In the genomic region with DNA sequence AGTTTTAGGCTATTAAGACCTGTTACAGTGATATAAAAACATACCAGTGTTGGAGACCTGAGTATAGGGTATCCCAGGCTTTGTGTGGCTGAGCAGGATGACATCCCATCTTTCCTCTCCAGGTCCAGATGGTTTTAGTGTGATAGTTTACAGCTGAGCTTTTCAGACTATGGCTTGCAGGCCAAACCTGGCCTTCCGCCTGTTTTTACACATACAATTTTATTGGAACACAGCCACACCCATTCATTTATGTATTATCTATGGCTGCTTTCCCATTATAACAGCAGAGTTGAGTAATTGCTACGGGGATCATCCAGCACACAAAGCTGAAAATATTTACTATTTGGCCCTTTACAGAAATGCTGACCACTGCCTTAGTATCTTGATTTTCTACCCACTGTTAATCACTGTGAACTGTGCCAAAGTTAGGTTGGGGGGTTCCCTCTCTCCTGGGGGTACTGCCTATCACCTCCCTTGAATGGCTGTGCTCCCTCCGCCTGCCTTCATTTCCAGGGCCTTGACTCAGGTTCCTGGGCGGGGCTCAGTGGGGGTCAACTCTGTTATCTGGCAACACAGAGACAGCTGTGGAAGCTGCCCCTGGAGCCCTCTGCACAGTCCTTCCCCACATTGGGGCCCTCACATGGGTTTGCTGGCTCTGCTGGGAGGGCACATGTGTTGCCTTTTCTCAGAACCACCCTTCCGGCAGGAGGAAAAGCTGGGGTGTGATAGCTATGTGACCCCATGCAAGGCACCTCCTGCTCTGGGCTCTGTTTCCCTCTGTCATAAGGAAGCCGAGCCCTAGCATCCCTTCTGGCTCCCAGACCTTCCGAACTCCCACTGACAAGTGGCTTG, we compare ENCODE assay signal across 1 cellular context.
TF ChIP-seq lines count a peak whose summit lies in the region.

No MANE protein-coding gene starts in this region.

TF ChIP-seq in K562, 482 proteins besides CTCF, POLR2A, EP300 and RAD21 (continued from another document and continues in another):
- TF ChIP-seq BCLAF1 (IDR thresholded peaks at IDR 0.05; ENCODE audit: borderline replicate concordance in 1 of 2, control insufficient read depth in 1 of 2, low read depth in 2 of 2, low read length in 1 of 2) (0 out of 4 replicates have a peak, but pooled peaks of 1 of the 2 experiments have one; percentile 14), ELF2 (CRISPR knock-in tag; IDR thresholded peaks at IDR 0.05) (no peak), SIN3A (IDR thresholded peaks at IDR 0.05; ENCODE audit: borderline replicate concordance in 2 of 2, control insufficient read depth in 1 of 2, low read depth in 2 of 2, low read length in 2 of 2) (peak; percentile 87 to 90; a peak in 3 of 4 replicates), ELF1 (tag; IDR thresholded peaks at IDR 0.05) (no peak), MLLT1 (IDR thresholded peaks at IDR 0.05) (no peak), CAMTA2 (CRISPR knock-in tag; conservative IDR thresholded peaks at IDR 0.05) (no peak), HNRNPH1 (optimal IDR thresholded peaks at IDR 0.05; ENCODE audit: low read depth, low read length) (no peak), IRF2 (CRISPR knock-in tag; IDR thresholded peaks at IDR 0.05) (no peak), HDAC6 (IDR thresholded peaks at IDR 0.05; ENCODE audit: low read depth, low read length) (no peak), PTBP1 (IDR thresholded peaks at IDR 0.05; ENCODE audit: low read depth, low read length) (peak; percentile 64; the same call in 1 of the 2 replicates), KLF6 (CRISPR knock-in tag; IDR thresholded peaks at IDR 0.05; ENCODE audit: borderline replicate concordance) (no peak), JUNB (CRISPR knock-in tag; conservative IDR thresholded peaks at IDR 0.05) (no peak), ZBTB33 (CRISPR knock-in tag; IDR thresholded peaks at IDR 0.05) (peak; percentile 16; the same call in 1 of the 2 replicates), POLR2H (tag; IDR thresholded peaks at IDR 0.05; ENCODE audit: low read depth) (no peak), CREBBP (IDR thresholded peaks at IDR 0.05; ENCODE audit: low read depth, low read length) (no peak), MEF2A (IDR thresholded peaks at IDR 0.05; ENCODE audit: control insufficient read depth, low read depth, low read length) (no peak), POLR2AphosphoS2 (IDR thresholded peaks at IDR 0.05; ENCODE audit: low read length) (no peak), HNRNPLL (IDR thresholded peaks at IDR 0.05; ENCODE audit: low read depth, low read length, poor library complexity, severe bottlenecking) (no peak), CEBPG (CRISPR knock-in tag; IDR thresholded peaks at IDR 0.05) (no peak; the same call in 1 of the 2 replicates), CEBPG (tag; conservative IDR thresholded peaks at IDR 0.05 in 1 of 2, IDR thresholded peaks at IDR 0.05 in 1 of 2) (no peak), ZNF41 (CRISPR knock-in tag; conservative IDR thresholded peaks at IDR 0.05) (no peak), PCBP2 (IDR thresholded peaks at IDR 0.05; ENCODE audit: low read depth, low read length, poor library complexity, severe bottlenecking) (no peak), SLC30A9 (CRISPR knock-in tag; IDR thresholded peaks at IDR 0.05) (no peak), CC2D1A (IDR thresholded peaks at IDR 0.05) (peak; percentile 87; the same call in 1 of the 2 replicates), TARDBP (IDR thresholded peaks at IDR 0.05) (no peak), SP2 (IDR thresholded peaks at IDR 0.05; ENCODE audit: extremely low read depth, low read depth, low read length, poor library complexity, severe bottlenecking) (no peak), ZNF639 (CRISPR knock-in tag; conservative IDR thresholded peaks at IDR 0.05 in 1 of 2, IDR thresholded peaks at IDR 0.05 in 1 of 2) (no peak; a peak in 1 of 4 replicates)
- TF ChIP-seq, protein P1, sequence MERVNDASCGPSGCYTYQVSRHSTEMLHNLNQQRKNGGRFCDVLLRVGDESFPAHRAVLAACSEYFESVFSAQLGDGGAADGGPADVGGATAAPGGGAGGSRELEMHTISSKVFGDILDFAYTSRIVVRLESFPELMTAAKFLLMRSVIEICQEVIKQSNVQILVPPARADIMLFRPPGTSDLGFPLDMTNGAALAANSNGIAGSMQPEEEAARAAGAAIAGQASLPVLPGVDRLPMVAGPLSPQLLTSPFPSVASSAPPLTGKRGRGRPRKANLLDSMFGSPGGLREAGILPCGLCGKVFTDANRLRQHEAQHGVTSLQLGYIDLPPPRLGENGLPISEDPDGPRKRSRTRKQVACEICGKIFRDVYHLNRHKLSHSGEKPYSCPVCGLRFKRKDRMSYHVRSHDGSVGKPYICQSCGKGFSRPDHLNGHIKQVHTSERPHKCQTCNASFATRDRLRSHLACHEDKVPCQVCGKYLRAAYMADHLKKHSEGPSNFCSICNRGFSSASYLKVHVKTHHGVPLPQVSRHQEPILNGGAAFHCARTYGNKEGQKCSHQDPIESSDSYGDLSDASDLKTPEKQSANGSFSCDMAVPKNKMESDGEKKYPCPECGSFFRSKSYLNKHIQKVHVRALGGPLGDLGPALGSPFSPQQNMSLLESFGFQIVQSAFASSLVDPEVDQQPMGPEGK (CRISPR knock-in tag; IDR thresholded peaks at IDR 0.05; ENCODE audit: borderline replicate concordance): no peak
- TF ChIP-seq, protein P2, sequence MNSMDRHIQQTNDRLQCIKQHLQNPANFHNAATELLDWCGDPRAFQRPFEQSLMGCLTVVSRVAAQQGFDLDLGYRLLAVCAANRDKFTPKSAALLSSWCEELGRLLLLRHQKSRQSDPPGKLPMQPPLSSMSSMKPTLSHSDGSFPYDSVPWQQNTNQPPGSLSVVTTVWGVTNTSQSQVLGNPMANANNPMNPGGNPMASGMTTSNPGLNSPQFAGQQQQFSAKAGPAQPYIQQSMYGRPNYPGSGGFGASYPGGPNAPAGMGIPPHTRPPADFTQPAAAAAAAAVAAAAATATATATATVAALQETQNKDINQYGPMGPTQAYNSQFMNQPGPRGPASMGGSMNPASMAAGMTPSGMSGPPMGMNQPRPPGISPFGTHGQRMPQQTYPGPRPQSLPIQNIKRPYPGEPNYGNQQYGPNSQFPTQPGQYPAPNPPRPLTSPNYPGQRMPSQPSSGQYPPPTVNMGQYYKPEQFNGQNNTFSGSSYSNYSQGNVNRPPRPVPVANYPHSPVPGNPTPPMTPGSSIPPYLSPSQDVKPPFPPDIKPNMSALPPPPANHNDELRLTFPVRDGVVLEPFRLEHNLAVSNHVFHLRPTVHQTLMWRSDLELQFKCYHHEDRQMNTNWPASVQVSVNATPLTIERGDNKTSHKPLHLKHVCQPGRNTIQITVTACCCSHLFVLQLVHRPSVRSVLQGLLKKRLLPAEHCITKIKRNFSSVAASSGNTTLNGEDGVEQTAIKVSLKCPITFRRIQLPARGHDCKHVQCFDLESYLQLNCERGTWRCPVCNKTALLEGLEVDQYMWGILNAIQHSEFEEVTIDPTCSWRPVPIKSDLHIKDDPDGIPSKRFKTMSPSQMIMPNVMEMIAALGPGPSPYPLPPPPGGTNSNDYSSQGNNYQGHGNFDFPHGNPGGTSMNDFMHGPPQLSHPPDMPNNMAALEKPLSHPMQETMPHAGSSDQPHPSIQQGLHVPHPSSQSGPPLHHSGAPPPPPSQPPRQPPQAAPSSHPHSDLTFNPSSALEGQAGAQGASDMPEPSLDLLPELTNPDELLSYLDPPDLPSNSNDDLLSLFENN (IDR thresholded peaks at IDR 0.05; ENCODE audit: low read depth in 2 of 2, low read length in 2 of 2): peak in 1 of 2 experiments; percentile 82; a peak in 2 of 4 replicates
- TF ChIP-seq, protein P3, sequence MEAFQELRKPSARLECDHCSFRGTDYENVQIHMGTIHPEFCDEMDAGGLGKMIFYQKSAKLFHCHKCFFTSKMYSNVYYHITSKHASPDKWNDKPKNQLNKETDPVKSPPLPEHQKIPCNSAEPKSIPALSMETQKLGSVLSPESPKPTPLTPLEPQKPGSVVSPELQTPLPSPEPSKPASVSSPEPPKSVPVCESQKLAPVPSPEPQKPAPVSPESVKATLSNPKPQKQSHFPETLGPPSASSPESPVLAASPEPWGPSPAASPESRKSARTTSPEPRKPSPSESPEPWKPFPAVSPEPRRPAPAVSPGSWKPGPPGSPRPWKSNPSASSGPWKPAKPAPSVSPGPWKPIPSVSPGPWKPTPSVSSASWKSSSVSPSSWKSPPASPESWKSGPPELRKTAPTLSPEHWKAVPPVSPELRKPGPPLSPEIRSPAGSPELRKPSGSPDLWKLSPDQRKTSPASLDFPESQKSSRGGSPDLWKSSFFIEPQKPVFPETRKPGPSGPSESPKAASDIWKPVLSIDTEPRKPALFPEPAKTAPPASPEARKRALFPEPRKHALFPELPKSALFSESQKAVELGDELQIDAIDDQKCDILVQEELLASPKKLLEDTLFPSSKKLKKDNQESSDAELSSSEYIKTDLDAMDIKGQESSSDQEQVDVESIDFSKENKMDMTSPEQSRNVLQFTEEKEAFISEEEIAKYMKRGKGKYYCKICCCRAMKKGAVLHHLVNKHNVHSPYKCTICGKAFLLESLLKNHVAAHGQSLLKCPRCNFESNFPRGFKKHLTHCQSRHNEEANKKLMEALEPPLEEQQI (IDR thresholded peaks at IDR 0.05): no peak
- TF ChIP-seq, protein P4, sequence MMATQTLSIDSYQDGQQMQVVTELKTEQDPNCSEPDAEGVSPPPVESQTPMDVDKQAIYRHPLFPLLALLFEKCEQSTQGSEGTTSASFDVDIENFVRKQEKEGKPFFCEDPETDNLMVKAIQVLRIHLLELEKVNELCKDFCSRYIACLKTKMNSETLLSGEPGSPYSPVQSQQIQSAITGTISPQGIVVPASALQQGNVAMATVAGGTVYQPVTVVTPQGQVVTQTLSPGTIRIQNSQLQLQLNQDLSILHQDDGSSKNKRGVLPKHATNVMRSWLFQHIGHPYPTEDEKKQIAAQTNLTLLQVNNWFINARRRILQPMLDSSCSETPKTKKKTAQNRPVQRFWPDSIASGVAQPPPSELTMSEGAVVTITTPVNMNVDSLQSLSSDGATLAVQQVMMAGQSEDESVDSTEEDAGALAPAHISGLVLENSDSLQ (IDR thresholded peaks at IDR 0.05): peak; percentile 59; the same call in 1 of the 2 replicates
